20 cellular contexts compared by ENCODE assay signal in the genomic region with DNA sequence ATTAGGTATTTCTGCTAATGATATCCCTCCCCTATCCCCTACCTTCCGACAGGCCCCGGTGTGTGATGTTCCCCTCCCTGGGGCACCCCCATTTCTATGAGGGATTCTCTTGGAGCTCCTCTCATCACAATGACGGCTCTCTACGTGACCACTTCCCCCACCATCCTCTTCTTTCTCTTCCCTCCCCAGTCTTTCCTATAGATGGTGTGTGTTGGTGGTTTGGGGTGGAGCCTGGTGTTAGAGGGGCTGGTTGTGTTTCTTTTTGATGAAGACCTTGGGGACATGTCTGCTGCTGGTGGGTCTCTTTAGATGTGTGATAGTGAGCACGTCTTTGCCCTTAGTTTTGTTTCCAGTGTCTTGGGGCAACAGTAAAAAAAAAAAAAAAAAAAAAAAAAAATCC. TPM values are rescaled to one million over a fixed set of nuclear protein-coding genes. Genes with fewer than 3 reads are reported as not detected.
DNase-seq lines count a peak whose midpoint lies in the region; ATAC-seq and TF ChIP-seq lines count a peak whose summit lies in the region.
"Had no signal": no experiment of that assay in that cellular context is flagged by ENCODE, and none has a peak within 500 bp of the region (broad histone marks: within the 10 kb centered on the region; RNA-seq: fewer than 3 reads in every experiment).

No MANE protein-coding gene starts in this region.

- H4K20me1 ChIP-seq in BLaER1 treated with 17β-estradiol and CSF1 and Interleukin-3, amounts not matched to agents 10 nM and 100 nM, result no peaks in the 10 kb centered on the region; a peak in 1 of 22 replicates
- no peaks in the 10 kb centered on the region for H4K20me1 ChIP-seq in Loucy (ENCODE audit: insufficient read depth, low read length, poor library complexity, severe bottlenecking)

- DNase-seq in activated naive CD8-positive, alpha-beta T cell treated with anti-CD3 and anti-CD28 coated beads, Interleukin-2, amount 50 U/mL, for 24 hours, result peak; percentile 31
- DNase-seq in nephron progenitor cell (no peak), HK-2 (ENCODE audit: unreplicated experiment) (no peak), DMS 273 (lab: John Stamatoyannopoulos, UW; ENCODE audit: unreplicated experiment) (no peak), ureter (ENCODE audit: low spot score) (no peak)
- DNase-seq: ACHN; AML-193; Calu3; CD4-positive, alpha-beta T cell; DMS79; KBM-7; NCI-H1417 treated with DMSO at 0.1 percent for 48 hours; NCI-H2029; NCI-H2171; NCI-H446; NCI-H69; SJCRH30 had no signal

- H2AFZ ChIP-seq in Loucy (ENCODE audit: low read length), result peak overlapping the region; percentile 39; the same call in 1 of the 2 replicates

- H3K9me2 ChIP-seq in Loucy (replicated peaks; ENCODE audit: low read depth, low read length), result no peaks in the 10 kb centered on the region

- peak overlapping the region; percentile 6 for H3K4me3 Mint-ChIP-seq in activated naive CD8-positive, alpha-beta T cell treated with anti-CD3 and anti-CD28 coated beads, Interleukin-2, amount 50 U/mL, for 24 hours
- H3K4me3 Mint-ChIP-seq in nephron progenitor cell, result no peak overlapping the region
- H3K4me3 Mint-ChIP-seq: CD4-positive, alpha-beta T cell had no signal

- peaks cover 24% of the 10 kb centered on the region for H3K4me1 Mint-ChIP-seq in activated naive CD8-positive, alpha-beta T cell treated with anti-CD3 and anti-CD28 coated beads, Interleukin-2, amount 50 U/mL, for 24 hours
- H3K4me1 Mint-ChIP-seq in nephron progenitor cell, result peaks cover 21% of the 10 kb centered on the region

- no peaks in the 10 kb centered on the region for H3K36me3 ChIP-seq in BLaER1 treated with 17β-estradiol and CSF1 and Interleukin-3, amounts not matched to agents 10 nM and 100 nM
- H3K36me3 ChIP-seq in Loucy (ENCODE audit: insufficient read depth, low read length), result no peaks in the 10 kb centered on the region
- H3K36me3 ChIP-seq: SJCRH30 had no signal

- peak overlapping the region in 9 of 11 experiments; percentile 9 to 84 (median 67); a peak in 17 of 22 replicates for H3K4me2 ChIP-seq in BLaER1 treated with 17β-estradiol and CSF1 and Interleukin-3, amounts not matched to agents 10 nM and 100 nM
- H3K4me2 ChIP-seq in Loucy (ENCODE audit: low read depth, low read length, poor library complexity, severe bottlenecking), result peak overlapping the region; percentile 76

- no peaks in the 10 kb centered on the region for H3K27me3 ChIP-seq in BLaER1 treated with 17β-estradiol and CSF1 and Interleukin-3, amounts not matched to agents 10 nM and 100 nM
- H3K27me3 ChIP-seq in Loucy (ENCODE audit: insufficient read depth, low read length, poor library complexity, severe bottlenecking), result no peaks in the 10 kb centered on the region
- H3K27me3 ChIP-seq: SJCRH30 had no signal

- H3K9me3 ChIP-seq in BLaER1 treated with 17β-estradiol and CSF1 and Interleukin-3, amounts not matched to agents 10 nM and 100 nM (replicated peaks in 1 of 11), result no peaks in the 10 kb centered on the region; a peak in 1 of 22 replicates
- no peaks in the 10 kb centered on the region for H3K9me3 ChIP-seq in Loucy (ENCODE audit: insufficient read depth, low read depth, low read length)
- H3K9me3 ChIP-seq: SJCRH30 had no signal

- no peak overlapping the region for H3K27ac ChIP-seq in BLaER1 treated with 17β-estradiol and CSF1 and Interleukin-3, amounts not matched to agents 10 nM and 100 nM
- H3K27ac ChIP-seq: RWPE1, SJCRH30 had no signal

- no peaks in the 10 kb centered on the region for H3F3A ChIP-seq in Loucy (ENCODE audit: low read depth)

- H3K9me3 Mint-ChIP-seq in activated naive CD8-positive, alpha-beta T cell treated with anti-CD3 and anti-CD28 coated beads, Interleukin-2, amount 50 U/mL, for 24 hours, result no peaks in the 10 kb centered on the region
- no peaks in the 10 kb centered on the region for H3K9me3 Mint-ChIP-seq in nephron progenitor cell
- H3K9me3 Mint-ChIP-seq: CD4-positive, alpha-beta T cell had no signal

- no peak for TF ChIP-seq CTCF in Loucy (conservative IDR thresholded peaks at IDR 0.05; ENCODE audit: low read length)
- no peak for TF ChIP-seq CTCF in nephron progenitor cell (IDR thresholded peaks at IDR 0.05)

- ATAC-seq in activated naive CD8-positive, alpha-beta T cell treated with anti-CD3 and anti-CD28 coated beads, Interleukin-2, amount 50 U/mL, for 24 hours, result peak; percentile 69

- H3K36me3 Mint-ChIP-seq in activated naive CD8-positive, alpha-beta T cell treated with anti-CD3 and anti-CD28 coated beads, Interleukin-2, amount 50 U/mL, for 24 hours (ENCODE audit: low read depth), result no peaks in the 10 kb centered on the region
- no peaks in the 10 kb centered on the region for H3K36me3 Mint-ChIP-seq in nephron progenitor cell (ENCODE audit: low read depth)

- no peak overlapping the region for H3K9ac ChIP-seq in BLaER1 treated with 17β-estradiol and CSF1 and Interleukin-3, amounts not matched to agents 10 nM and 100 nM
- peak overlapping the region; percentile 58 for H3K9ac ChIP-seq in Loucy (ENCODE audit: low read depth, low read length, poor library complexity, severe bottlenecking)

- H3K27me3 Mint-ChIP-seq in activated naive CD8-positive, alpha-beta T cell treated with anti-CD3 and anti-CD28 coated beads, Interleukin-2, amount 50 U/mL, for 24 hours, result no peaks in the 10 kb centered on the region
- peaks cover 7% of the 10 kb centered on the region for H3K27me3 Mint-ChIP-seq in nephron progenitor cell (ENCODE audit: low read depth, poor library complexity)

- H3K27ac Mint-ChIP-seq in activated naive CD8-positive, alpha-beta T cell treated with anti-CD3 and anti-CD28 coated beads, Interleukin-2, amount 50 U/mL, for 24 hours, result peak overlapping the region; percentile 66
- H3K27ac Mint-ChIP-seq in nephron progenitor cell, result peak overlapping the region; percentile 62
- H3K27ac Mint-ChIP-seq: CD4-positive, alpha-beta T cell had no signal

- no peaks in the 10 kb centered on the region for H3K79me2 ChIP-seq in Loucy (ENCODE audit: insufficient read depth, low read length)

- no peak overlapping the region for H3K4me3 ChIP-seq in BLaER1 treated with 17β-estradiol and CSF1 and Interleukin-3, amounts not matched to agents 10 nM and 100 nM
- H3K4me3 ChIP-seq in Loucy (ENCODE audit: low read length, poor library complexity, severe bottlenecking), result peak overlapping the region; percentile 55
- H3K4me3 ChIP-seq: SJCRH30 had no signal

- H3K4me1 ChIP-seq in BLaER1 treated with 17β-estradiol and CSF1 and Interleukin-3, amounts not matched to agents 10 nM and 100 nM, result peaks cover 7 to 56% (median 41%) of the 10 kb centered on the region in 10 experiments
- H3K4me1 ChIP-seq in Loucy (ENCODE audit: insufficient read depth, low read length, poor library complexity, severe bottlenecking), result peaks cover 69% of the 10 kb centered on the region
- H3K4me1 ChIP-seq: SJCRH30 had no signal

RNA-seq across cellular contexts. Expression of a gene that starts 28.6 kb away (rescaled TPM):
- total RNA-seq in ureter, result 2,044 TPM

RNA-seq across cellular contexts. Expression of a gene that starts 33.0 kb away (rescaled TPM):
- total RNA-seq in ureter, result 20.6 TPM
